In genomic region chr5:107483625-107484024, GRCh38 we compare ENCODE assay signal across 19 cellular contexts.
DNase-seq lines count a peak whose midpoint lies in the region; ATAC-seq, FAIRE-seq and TF ChIP-seq lines count a peak whose summit lies in the region.
"Had no signal": no experiment of that assay in that cellular context is flagged by ENCODE, and none has a peak within 500 bp of the region (broad histone marks: within the 10 kb centered on the region; RNA-seq: fewer than 3 reads in every experiment).

No MANE protein-coding gene starts in this region.

- H3K27ac Mint-ChIP-seq in neural progenitor cell (peak overlapping the region; percentile 2), endothelial cell (ENCODE audit: unreplicated experiment) (no peak overlapping the region)
- H3K27ac Mint-ChIP-seq: B cell; CD4-positive, alpha-beta T cell had no signal

- H3K4me1 ChIP-seq in GM12878 (ENCODE audit: control insufficient read depth, insufficient read depth, low read length) (peaks cover 24% of the 10 kb centered on the region), neural progenitor cell (peaks cover 83% of the 10 kb centered on the region)

- H3K79me2 ChIP-seq in GM12878 (ENCODE audit: control insufficient read depth, insufficient read depth, low read length) (peaks cover 5% of the 10 kb centered on the region), neural progenitor cell (ENCODE audit: low read depth) (peaks cover 100% of the 10 kb centered on the region)

- BruUV-seq in GM12878 (replicated peaks; lab: Mats Ljungman, UMichigan) = no TSS peak

- POLR2A ChIA-PET in GM12878 (lab: Charles Lee) = interaction anchor here (1.4 kb wide), 1 partner anchor 24 kb away, joined by 3 read pairs; no protein-coding TSS in a partner anchor

- FAIRE-seq in GM19239 (lab: Jason Lieb, UNC) = peak; percentile 18
- FAIRE-seq in GM12878 (lab: Jason Lieb, UNC) = no peak
- FAIRE-seq: G401.6, K562 had no signal

- H2AFZ ChIP-seq in GM12878 (ENCODE audit: control insufficient read depth, low read depth, low read length) (no peak overlapping the region), neural progenitor cell (replicated peaks) (no peak overlapping the region)

- DNase-seq in GM19239 (ENCODE audit: insufficient read length, low spot score) = no peak
- no peak for DNase-seq in GM12878 (ENCODE audit: low read depth, low spot score)
- no peak for DNase-seq in neural progenitor cell (ENCODE audit: low spot score)
- no peak for DNase-seq in NCI-H748 treated with DMSO at 0.1 percent for 48 hours (lab: John Stamatoyannopoulos, UW)
- DNase-seq in endothelial cell (ENCODE audit: low spot score) = no peak
- DNase-seq: CD4-positive, alpha-beta T cell; DMS79 treated with DMSO at 0.1 percent for 48 hours; H7; NCI-H1436 treated with DMSO at 0.1 percent for 48 hours; NCI-H2081 treated with DMSO at 0.1 percent for 48 hours; NCI-H226; SW 1271 had no signal

- TF ChIP-seq RAD21 in GM12878 (IDR thresholded peaks at IDR 0.05; ENCODE audit: insufficient read depth, low read depth, low read length) = no peak

- intact Hi-C loops in GM12878 (cut with micrococcal nuclease; ENCODE audit: unreplicated experiment) = no loop called here

- no peak for TF ChIP-seq POLR2A in GM12878 (IDR thresholded peaks at IDR 0.05; ENCODE audit: low read depth, low read length)

- no peak for TF ChIP-seq CTCF in GM12878 (IDR thresholded peaks at IDR 0.05 in 2 of 3, conservative IDR thresholded peaks at IDR 0.05 in 1 of 3; ENCODE audit: control insufficient read depth in 2 of 3, extremely low read depth in 1 of 3, insufficient read depth in 1 of 3, low read depth in 3 of 3, low read length in 3 of 3)
- no peak for TF ChIP-seq CTCF in neural progenitor cell (IDR thresholded peaks at IDR 0.05)
- no peak for TF ChIP-seq CTCF in endothelial cell (IDR thresholded peaks at IDR 0.05; ENCODE audit: unreplicated experiment)

- SMC1A ChIA-PET in GM12878 (lab: Charles Lee; ENCODE audit: uncharacterized antibody, unreplicated experiment) = interaction anchor here (0.6 to 1.5 kb wide), 4 partner anchors 11 to 27 kb away, joined by 3 to 4 read pairs (median 3); no protein-coding TSS in a partner anchor

- no peak overlapping the region for H3K4me3 Mint-ChIP-seq in neural progenitor cell
- H3K4me3 Mint-ChIP-seq in endothelial cell (ENCODE audit: unreplicated experiment) = no peak overlapping the region
- H3K4me3 Mint-ChIP-seq: B cell; CD4-positive, alpha-beta T cell had no signal

- ATAC-seq in HG02973 (IDR thresholded peaks at IDR 0.05; ENCODE audit: unreplicated experiment) (peak; percentile 29), GM12878 (peak; percentile 39), HG03520 (IDR thresholded peaks at IDR 0.05; ENCODE audit: unreplicated experiment) (no peak)
- ATAC-seq: K562 had no signal

- peaks cover 68% of the 10 kb centered on the region for H3K4me1 Mint-ChIP-seq in neural progenitor cell
- H3K4me1 Mint-ChIP-seq in endothelial cell (ENCODE audit: unreplicated experiment) = peaks cover 17% of the 10 kb centered on the region
- H3K4me1 Mint-ChIP-seq: B cell had no signal

- no peak overlapping the region for H3K9ac ChIP-seq in GM12878 (ENCODE audit: control insufficient read depth, insufficient read depth, low read length)
- no peak overlapping the region for H3K9ac ChIP-seq in neural progenitor cell

- H4K20me1 ChIP-seq in GM12878 (ENCODE audit: control insufficient read depth, insufficient read depth) (no peaks in the 10 kb centered on the region), neural progenitor cell (ENCODE audit: low read depth) (peaks cover 100% of the 10 kb centered on the region)

- CTCF ChIA-PET in GM12878 (lab: Yijun Ruan, JAX) = interaction anchor here (1.8 kb wide), 1 partner anchor 95 kb away, joined by 5 read pairs; no protein-coding TSS in a partner anchor

- RAD21 ChIA-PET in GM12878 (lab: Charles Lee; ENCODE audit: unreplicated experiment) = interaction anchor here (1.4 to 1.8 kb wide), 2 partner anchors 9 to 28 kb away, joined by 4 to 5 read pairs; no protein-coding TSS in a partner anchor

- H3K36me3 Mint-ChIP-seq in neural progenitor cell = peaks cover 9% of the 10 kb centered on the region
- no peaks in the 10 kb centered on the region for H3K36me3 Mint-ChIP-seq in endothelial cell (ENCODE audit: low read depth, unreplicated experiment)

- H3K4me3 ChIP-seq in GM12878 (no peak overlapping the region), neural progenitor cell (no peak overlapping the region)
- H3K4me3 ChIP-seq: K562, SJCRH30 had no signal

- in situ Hi-C loops in GM12878 (cut with MboI) = no loop called here

- H3K27me3 Mint-ChIP-seq in neural progenitor cell (ENCODE audit: insufficient read depth, low read depth) = no peaks in the 10 kb centered on the region
- H3K27me3 Mint-ChIP-seq in endothelial cell (ENCODE audit: unreplicated experiment) = no peaks in the 10 kb centered on the region
- H3K27me3 Mint-ChIP-seq: B cell; CD4-positive, alpha-beta T cell had no signal

- 0 out of 2 replicates have a peak overlapping the region, but pooled peaks have one; percentile 13 for H3K4me2 ChIP-seq in GM12878 (ENCODE audit: control insufficient read depth, insufficient read depth)
- H3K4me2 ChIP-seq in neural progenitor cell = peak overlapping the region; percentile 40

- H3K9me3 Mint-ChIP-seq in neural progenitor cell (no peaks in the 10 kb centered on the region), endothelial cell (ENCODE audit: unreplicated experiment) (no peaks in the 10 kb centered on the region)
- H3K9me3 Mint-ChIP-seq: CD4-positive, alpha-beta T cell had no signal

- TF ChIP-seq EP300 in GM12878 (IDR thresholded peaks at IDR 0.05; ENCODE audit: borderline replicate concordance in 1 of 2, control insufficient read depth in 1 of 2, low read depth in 2 of 2, low read length in 2 of 2) = no peak

- H3K27me3 ChIP-seq in GM12878 (replicated peaks in 1 of 2; ENCODE audit: control insufficient read depth in 2 of 2, insufficient read depth in 2 of 2, low read length in 1 of 2) (no peaks in the 10 kb centered on the region), neural progenitor cell (no peaks in the 10 kb centered on the region)
- H3K27me3 ChIP-seq: SJCRH30 had no signal

- H3F3A ChIP-seq in neural progenitor cell (ENCODE audit: low read depth) = peaks cover 49% of the 10 kb centered on the region

- H3K36me3 ChIP-seq in GM12878 (ENCODE audit: control insufficient read depth in 2 of 2, insufficient read depth in 2 of 2, low read length in 1 of 2) = no peaks in the 10 kb centered on the region
- no peaks in the 10 kb centered on the region for H3K36me3 ChIP-seq in neural progenitor cell
- H3K36me3 ChIP-seq: SJCRH30 had no signal

- H3K9me3 ChIP-seq in GM12878 (replicated peaks; ENCODE audit: control insufficient read depth, insufficient read depth, low read length) (peaks cover 2% of the 10 kb centered on the region; the same call in 1 of the 3 replicates), neural progenitor cell (ENCODE audit: low read depth) (no peaks in the 10 kb centered on the region)

- H3K27ac ChIP-seq in GM12878 (ENCODE audit: control insufficient read depth, insufficient read depth) (no peak overlapping the region), neural progenitor cell (peak overlapping the region; percentile 42)
- H3K27ac ChIP-seq: HL-60, SJCRH30 had no signal

TF ChIP-seq in GM12878, 131 proteins besides CTCF, POLR2A, EP300 and RAD21:
- TF ChIP-seq SIX5 (IDR thresholded peaks at IDR 0.05; ENCODE audit: low read depth, low read length, severe bottlenecking) (no peak), SMAD1 (IDR thresholded peaks at IDR 0.05; ENCODE audit: low read depth, partially characterized antibody) (no peak), CEBPZ (IDR thresholded peaks at IDR 0.05; ENCODE audit: low read depth, low read length) (no peak), JUNB (IDR thresholded peaks at IDR 0.05) (peak; percentile 50), MTA2 (IDR thresholded peaks at IDR 0.05; ENCODE audit: low read depth) (no peak), SUPT20H (IDR thresholded peaks at IDR 0.05; ENCODE audit: borderline replicate concordance, control insufficient read depth, low read depth, low read length) (no peak), ASH2L (IDR thresholded peaks at IDR 0.05; ENCODE audit: borderline replicate concordance, low read depth) (no peak)
